Comparison of ENCODE assay signal across 10 cellular contexts in the genomic region with DNA sequence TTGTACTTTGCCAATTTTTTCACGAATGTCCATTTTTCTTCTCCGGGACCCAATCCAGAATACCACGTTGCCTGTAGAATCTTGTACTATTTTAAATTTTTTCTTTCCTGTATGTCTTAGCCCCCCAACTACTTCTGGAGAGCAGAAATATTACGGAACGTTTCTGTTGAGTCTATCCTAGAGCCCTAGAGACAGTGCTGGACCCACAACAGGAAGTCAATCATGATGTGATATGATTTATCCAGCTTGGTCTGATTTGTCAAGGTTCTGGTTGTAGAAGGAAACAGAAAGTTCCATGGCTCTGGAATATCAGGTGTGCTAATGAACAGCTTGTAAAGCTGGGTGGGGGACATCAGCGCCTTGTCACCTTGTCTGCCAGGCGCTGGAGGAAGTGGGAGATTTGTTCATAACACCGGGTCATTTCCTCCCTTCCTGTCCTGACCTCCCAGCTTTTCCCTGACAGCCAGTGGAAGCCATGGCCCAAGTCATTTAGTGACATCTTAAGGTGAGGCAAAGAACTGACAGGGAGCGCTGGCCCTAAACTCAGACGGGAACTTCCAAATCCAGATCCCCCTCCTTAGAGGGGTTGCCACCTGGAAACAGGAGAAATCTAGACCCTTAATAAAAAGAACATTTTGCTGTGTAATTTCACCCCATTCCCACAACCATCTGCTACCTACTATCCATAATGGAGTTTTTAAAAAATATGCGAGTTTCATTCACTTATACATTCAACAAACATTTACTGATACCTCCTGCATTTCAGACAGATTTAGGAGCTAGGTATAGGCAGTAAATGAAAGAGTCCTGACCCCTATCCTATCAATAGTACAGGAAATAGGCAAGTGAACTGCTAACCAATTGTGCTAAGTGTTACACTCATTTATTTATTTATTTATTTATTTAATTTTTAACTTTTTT.
DNase-seq lines count a peak whose midpoint lies in the region; ATAC-seq and TF ChIP-seq lines count a peak whose summit lies in the region.
"Had no signal": no experiment of that assay in that cellular context is flagged by ENCODE, and none has a peak within 500 bp of the region (broad histone marks: within the 10 kb centered on the region; RNA-seq: fewer than 3 reads in every experiment).

No MANE protein-coding gene starts in this region.

- CTCF ChIA-PET in Panc1 (lab: Charles Lee), result interaction anchor here (0.8 to 1.2 kb wide), 2 partner anchors 251 to 360 kb away, joined by 3 read pairs; no protein-coding TSS in a partner anchor

- BruUV-seq in Panc1 (replicated peaks; lab: Mats Ljungman, UMichigan), result no TSS peak

- peaks cover 3% of the 10 kb centered on the region; the same call in 1 of the 2 replicates for H3K4me1 ChIP-seq in Panc1 (ENCODE audit: control insufficient read depth, insufficient read depth, low read length)

- TF ChIP-seq CTCF in Panc1 (IDR thresholded peaks at IDR 0.05), result peak; percentile 87

- H3K9me3 ChIP-seq in Panc1 (ENCODE audit: control insufficient read depth, insufficient read depth, low read depth, low read length), result 0 out of 2 replicates have a peak, but pooled peaks cover 6% of the 10 kb centered on the region

- intact Hi-C loops in Panc1 (cut with micrococcal nuclease; ENCODE audit: unreplicated experiment) (loop anchor here (5.0 kb wide), 1 partner anchor 259 kb away; the partner anchor contains the start of gene SALL4), head of caudate nucleus (cut with DNase I) (no loop called here)

- DNase-seq in NCI-H1417 (lab: John Stamatoyannopoulos, UW), result peak in 2 of 3 experiments; percentile 5 to 46
- DNase-seq in NCI-H1417 treated with DMSO at 0.1 percent for 48 hours (lab: John Stamatoyannopoulos, UW), result no peak
- DNase-seq in Panc1 (ENCODE audit: low read depth, low spot score), result peak; percentile 28
- DNase-seq in fibroblast of peridontal ligament (ENCODE audit: extremely low read depth), result peak; percentile 45
- peak; percentile 30 for DNase-seq in pulmonary artery endothelial cell (ENCODE audit: low read depth, low spot score)
- DNase-seq in head of caudate nucleus, result no peak
- DNase-seq in glomerular visceral epithelial cell (ENCODE audit: extremely low spot score), result no peak
- no peak for DNase-seq in occipital lobe (lab: John Stamatoyannopoulos, UW)
- DNase-seq: ACHN had no signal

- in situ Hi-C loops in Panc1 (cut with HindIII; ENCODE audit: low pct_unique_long_range_greater_than_20kb, low sequenced_read_pairs), result no loop called here

- no peak overlapping the region for H3K4me3 ChIP-seq in Panc1 (ENCODE audit: low read depth in 2 of 2, low read length in 2 of 2)

- peak; percentile 82 for ATAC-seq in Panc1

- H3K36me3 ChIP-seq in Panc1 (ENCODE audit: control insufficient read depth, insufficient read depth, low read length), result no peaks in the 10 kb centered on the region

- H3K27me3 ChIP-seq in Panc1 (ENCODE audit: control insufficient read depth, insufficient read depth, low read length), result no peaks in the 10 kb centered on the region

- POLR2A ChIA-PET in Panc1 (lab: Charles Lee), result no interaction called here

- peak overlapping the region; percentile 12; the same call in 1 of the 2 replicates for H3K27ac ChIP-seq in Panc1 (ENCODE audit: low read length)
- H3K27ac ChIP-seq: HL-60 had no signal

Comparison
In these comparisons a context has a peak if more than half of its experiments do, and no peak if none do; other contexts are left out.
1. DNase-seq: peak in NCI-H1417 (2 of 3), Panc1 (single experiment), fibroblast of peridontal ligament (single experiment) and pulmonary artery endothelial cell (single experiment); none in NCI-H1417 treated with DMSO at 0.1 percent for 48 hours (single experiment), head of caudate nucleus (0 of 42), glomerular visceral epithelial cell (single experiment) and occipital lobe (single experiment).